1 cellular context compared by ENCODE assay signal in genomic region chr14:105527381-105528196, GRCh38.
A peak's percentile ranks its signal among the peaks of the same experiment; 100 is the strongest.
TF ChIP-seq lines count a peak whose summit lies in the region.

No MANE protein-coding gene starts in this region.

TF ChIP-seq in HepG2, 621 proteins besides CTCF, POLR2A, EP300 and RAD21 (continues in another document):
- no peak for TF ChIP-seq ZBTB7B (CRISPR knock-in tag; IDR thresholded peaks at IDR 0.05)
- TF ChIP-seq NR2C2 (CRISPR knock-in tag; IDR thresholded peaks at IDR 0.05; ENCODE audit: borderline replicate concordance) = peak; percentile 37; the same call in 1 of the 2 replicates
- 0 out of 2 replicates have a peak, but pooled peaks have one; percentile 22 for TF ChIP-seq ZNF281 (CRISPR knock-in tag; IDR thresholded peaks at IDR 0.05; ENCODE audit: borderline replicate concordance)
- TF ChIP-seq ARNTL (CRISPR knock-in tag; IDR thresholded peaks at IDR 0.05) = 0 out of 2 replicates have a peak, but pooled peaks have one; percentile 25
- no peak for TF ChIP-seq ZNF530 (CRISPR knock-in tag; IDR thresholded peaks at IDR 0.05; ENCODE audit: low read depth)
- TF ChIP-seq ZNF564 (CRISPR knock-in tag; IDR thresholded peaks at IDR 0.05) = peak; percentile 15; the same call in 1 of the 2 replicates
- TF ChIP-seq ZNF607 (CRISPR knock-in tag; IDR thresholded peaks at IDR 0.05; ENCODE audit: borderline replicate concordance) = no peak
- no peak for TF ChIP-seq MAZ (IDR thresholded peaks at IDR 0.05; ENCODE audit: borderline replicate concordance, low read depth, low read length)
- no peak for TF ChIP-seq MAZ (CRISPR knock-in tag; IDR thresholded peaks at IDR 0.05; ENCODE audit: low read depth)
- TF ChIP-seq ESRRA (CRISPR knock-in tag; IDR thresholded peaks at IDR 0.05; ENCODE audit: low read depth) = peak; percentile 31; the same call in 1 of the 2 replicates
- 0 out of 2 replicates have a peak, but pooled peaks have one; percentile 41 for TF ChIP-seq ZNF510 (CRISPR knock-in tag; IDR thresholded peaks at IDR 0.05; ENCODE audit: low read depth)
- TF ChIP-seq PCBP2 (optimal IDR thresholded peaks at IDR 0.05; ENCODE audit: low read depth, low read length, poor library complexity, severe bottlenecking) = no peak
- TF ChIP-seq ZNF687 (CRISPR knock-in tag; IDR thresholded peaks at IDR 0.05) = peak; percentile 60
- no peak for TF ChIP-seq MLLT10 (CRISPR knock-in tag; IDR thresholded peaks at IDR 0.05)
- no peak for TF ChIP-seq PPARG (CRISPR knock-in tag; conservative IDR thresholded peaks at IDR 0.05)
- TF ChIP-seq ZNF777 (CRISPR knock-in tag; IDR thresholded peaks at IDR 0.05) = peak; percentile 90
- TF ChIP-seq TFDP1 (CRISPR knock-in tag; IDR thresholded peaks at IDR 0.05; ENCODE audit: borderline replicate concordance) = no peak
- TF ChIP-seq ZNF605 (CRISPR knock-in tag; IDR thresholded peaks at IDR 0.05) = no peak
- TF ChIP-seq UBTF (CRISPR knock-in tag; IDR thresholded peaks at IDR 0.05) = peak; percentile 39; the same call in 1 of the 2 replicates
- no peak for TF ChIP-seq JUN (CRISPR knock-in tag; IDR thresholded peaks at IDR 0.05)
- peak; percentile 12; the same call in 1 of the 2 replicates for TF ChIP-seq ZFY (CRISPR knock-in tag; IDR thresholded peaks at IDR 0.05)
- no peak for TF ChIP-seq MAFK (conservative IDR thresholded peaks at IDR 0.05 in 1 of 2, IDR thresholded peaks at IDR 0.05 in 1 of 2; ENCODE audit: low read length in 2 of 2)
- TF ChIP-seq HNF4G (IDR thresholded peaks at IDR 0.05; ENCODE audit: borderline replicate concordance, low read depth, low read length) = peak; percentile 5; the same call in 1 of the 2 replicates
- no peak for TF ChIP-seq HNF4G (CRISPR knock-in tag; IDR thresholded peaks at IDR 0.05; ENCODE audit: borderline replicate concordance, low read depth)
- peak; percentile 61; the same call in 1 of the 2 replicates for TF ChIP-seq RBFOX2 (IDR thresholded peaks at IDR 0.05; ENCODE audit: low read depth, low read length)
- TF ChIP-seq PHF8 (CRISPR knock-in tag; IDR thresholded peaks at IDR 0.05) = peak; percentile 6; the same call in 1 of the 2 replicates
- TF ChIP-seq ZNF431 (CRISPR knock-in tag; IDR thresholded peaks at IDR 0.05; ENCODE audit: borderline replicate concordance, low read depth) = 0 out of 2 replicates have a peak, but pooled peaks have one; percentile 6
- TF ChIP-seq ZNF335 (CRISPR knock-in tag; IDR thresholded peaks at IDR 0.05) = no peak
- TF ChIP-seq MTA1 (CRISPR knock-in tag; IDR thresholded peaks at IDR 0.05; ENCODE audit: borderline replicate concordance) = 0 out of 2 replicates have a peak, but pooled peaks have one; percentile 54
- 0 out of 2 replicates have a peak, but pooled peaks have one; percentile 22 for TF ChIP-seq ZNF674 (CRISPR knock-in tag; IDR thresholded peaks at IDR 0.05; ENCODE audit: low read depth)
- 0 out of 2 replicates have a peak, but pooled peaks have one; percentile 40 for TF ChIP-seq HNRNPL (IDR thresholded peaks at IDR 0.05; ENCODE audit: low read depth, low read length)
- no peak for TF ChIP-seq ETS1 (CRISPR knock-in tag; IDR thresholded peaks at IDR 0.05)
- no peak for TF ChIP-seq TP53 (CRISPR knock-in tag; conservative IDR thresholded peaks at IDR 0.05)
- TF ChIP-seq RFX3 (CRISPR knock-in tag; IDR thresholded peaks at IDR 0.05) = no peak
- no peak for TF ChIP-seq PCBP1 (IDR thresholded peaks at IDR 0.05; ENCODE audit: borderline replicate concordance, low read depth, low read length)
- TF ChIP-seq ATRX (CRISPR knock-in tag; IDR thresholded peaks at IDR 0.05; ENCODE audit: borderline replicate concordance) = no peak
- peak; percentile 50; the same call in 1 of the 2 replicates for TF ChIP-seq ZFX (CRISPR knock-in tag; IDR thresholded peaks at IDR 0.05; ENCODE audit: low read depth)
- no peak for TF ChIP-seq TBP (CRISPR knock-in tag; IDR thresholded peaks at IDR 0.05)
- no peak for TF ChIP-seq ZEB1 (IDR thresholded peaks at IDR 0.05; ENCODE audit: insufficient replicate concordance, low read depth)
- TF ChIP-seq PHF5A (CRISPR knock-in tag; IDR thresholded peaks at IDR 0.05; ENCODE audit: low read depth, unreplicated experiment) = no peak
- no peak for TF ChIP-seq FOXA1 (IDR thresholded peaks at IDR 0.05)
- 0 out of 2 replicates have a peak, but pooled peaks have one; percentile 4 for TF ChIP-seq FOXA1 (CRISPR knock-in tag; IDR thresholded peaks at IDR 0.05)
- TF ChIP-seq ZNF773 (CRISPR knock-in tag; IDR thresholded peaks at IDR 0.05; ENCODE audit: borderline replicate concordance) = peak; percentile 48; the same call in 1 of the 2 replicates
- 0 out of 2 replicates have a peak, but pooled peaks have one; percentile 4 for TF ChIP-seq HES4 (CRISPR knock-in tag; IDR thresholded peaks at IDR 0.05; ENCODE audit: borderline replicate concordance)
- TF ChIP-seq ZNF253 (CRISPR knock-in tag; IDR thresholded peaks at IDR 0.05; ENCODE audit: borderline replicate concordance) = no peak
- 0 out of 2 replicates have a peak, but pooled peaks have one; percentile 29 for TF ChIP-seq HDAC1 (CRISPR knock-in tag; IDR thresholded peaks at IDR 0.05)
- 0 out of 2 replicates have a peak, but pooled peaks have one; percentile 29 for TF ChIP-seq TAF1 (CRISPR knock-in tag; IDR thresholded peaks at IDR 0.05)
- TF ChIP-seq MXD1 (CRISPR knock-in tag; IDR thresholded peaks at IDR 0.05) = no peak
- TF ChIP-seq ZNF761 (CRISPR knock-in tag; conservative IDR thresholded peaks at IDR 0.05) = 0 out of 2 replicates have a peak, but pooled peaks have one; percentile 7
- TF ChIP-seq ZNF350 (CRISPR knock-in tag; IDR thresholded peaks at IDR 0.05; ENCODE audit: borderline replicate concordance, low read depth) = no peak
- TF ChIP-seq NONO (IDR thresholded peaks at IDR 0.05) = no peak
- peak; percentile 22; the same call in 1 of the 2 replicates for TF ChIP-seq NONO (CRISPR knock-in tag; conservative IDR thresholded peaks at IDR 0.05)
- peak; percentile 58 for TF ChIP-seq AGO2 (optimal IDR thresholded peaks at IDR 0.05; ENCODE audit: low read depth, low read length)
- TF ChIP-seq ZNF225 (CRISPR knock-in tag; IDR thresholded peaks at IDR 0.05) = 0 out of 2 replicates have a peak, but pooled peaks have one; percentile 33
- 0 out of 2 replicates have a peak, but pooled peaks have one; percentile 69 for TF ChIP-seq IRF9 (CRISPR knock-in tag; IDR thresholded peaks at IDR 0.05; ENCODE audit: borderline replicate concordance)
- no peak for TF ChIP-seq ZNF562 (CRISPR knock-in tag; IDR thresholded peaks at IDR 0.05; ENCODE audit: borderline replicate concordance)
- TF ChIP-seq SAP130 (CRISPR knock-in tag; IDR thresholded peaks at IDR 0.05; ENCODE audit: low read depth) = peak; percentile 56
